ENCODE assay signal across 41 cellular contexts in genomic region chrX:49860867-49861535, GRCh38. TPM values are rescaled to one million over a fixed set of nuclear protein-coding genes. Genes with fewer than 3 reads are reported as not detected.
"Had no signal": no experiment of that assay in that cellular context is flagged by ENCODE, and none has a peak within 500 bp of the region (broad histone marks: within the 10 kb centered on the region; RNA-seq: fewer than 3 reads in every experiment).

No MANE protein-coding gene starts in this region.

- H3K27ac Mint-ChIP-seq: activated B cell treated with CpG ODN at 0.5 μM for 24 hours; activated CD8-positive, alpha-beta memory T cell treated with anti-CD3 and anti-CD28 coated beads, Interleukin-2, amount 10 ng/mL, durations not matched to agents 7 days and 5 days; activated CD8-positive, alpha-beta T cell treated with anti-CD3 and anti-CD28 coated beads for 36 hours; activated naive CD4-positive, alpha-beta T cell treated with anti-CD3 and anti-CD28 coated beads for 36 hours; activated naive CD4-positive, alpha-beta T cell treated with anti-CD3 and anti-CD28 coated beads, Interleukin-2, amount 50 U/mL, for 24 hours; activated naive CD8-positive, alpha-beta T cell treated with anti-CD3 and anti-CD28 coated beads for 36 hours; activated naive CD8-positive, alpha-beta T cell treated with anti-CD3 and anti-CD28 coated beads, Interleukin-2, amount 50 U/mL, for 24 hours; activated T-helper 1 cell treated with anti-CD3 and anti-CD28 coated beads, Interleukin-12 subunit alpha, Interleukin-12 subunit beta, Interleukin-2, Interleukin-4 antibody, amounts not matched to agents 30 ng/mL and 10 ng/mL and 1 ng/mL, durations not matched to agents 14 hours and 24 hours and 36 hours; activated T-helper 2 cell treated with anti-CD3 and anti-CD28 coated beads, Interferon-gamma antibody, Interleukin-2, Interleukin-4, amounts not matched to agents 10 μg/mL and 5 μg/mL and 100 μg/mL, durations not matched to agents 14 hours and 24 hours and 36 hours; dendritic cell treated with granulocyte-macrophage colony-stimulating factor and Interleukin-4, amounts not matched to agents 40 ng/mL and 50 ng/mL, for 4 days; endodermal cell; T-helper 17 cell; T-helper 2 cell treated with Interferon-gamma antibody and Interleukin-4, amounts not matched to agents 5 μg/mL and 100 μg/mL, for 36 hours had no signal

- H3K4me1 ChIP-seq: adrenal gland, esophagus muscularis mucosa, foreskin keratinocyte, gastrocnemius medialis, heart left ventricle had no signal

- H3K4me1 Mint-ChIP-seq: activated B cell treated with CpG ODN at 0.5 μM for 24 hours; activated CD8-positive, alpha-beta memory T cell treated with anti-CD3 and anti-CD28 coated beads, Interleukin-2, amount 10 ng/mL, durations not matched to agents 7 days and 5 days; activated naive CD4-positive, alpha-beta T cell treated with anti-CD3 and anti-CD28 coated beads, Interleukin-2, amount 50 U/mL, for 24 hours; activated naive CD8-positive, alpha-beta T cell treated with anti-CD3 and anti-CD28 coated beads for 36 hours; activated naive CD8-positive, alpha-beta T cell treated with anti-CD3 and anti-CD28 coated beads, Interleukin-2, amount 50 U/mL, for 24 hours; brain; central memory CD8-positive, alpha-beta T cell; T-helper 17 cell had no signal

- H3K4me3 Mint-ChIP-seq: activated B cell treated with CpG ODN at 0.5 μM for 24 hours; activated CD8-positive, alpha-beta memory T cell treated with anti-CD3 and anti-CD28 coated beads, Interleukin-2, amount 10 ng/mL, durations not matched to agents 7 days and 5 days; activated CD8-positive, alpha-beta T cell treated with anti-CD3 and anti-CD28 coated beads for 36 hours; activated naive CD4-positive, alpha-beta T cell treated with anti-CD3 and anti-CD28 coated beads for 36 hours; activated naive CD4-positive, alpha-beta T cell treated with anti-CD3 and anti-CD28 coated beads, Interleukin-2, amount 50 U/mL, for 24 hours; activated naive CD8-positive, alpha-beta T cell treated with anti-CD3 and anti-CD28 coated beads for 36 hours; activated naive CD8-positive, alpha-beta T cell treated with anti-CD3 and anti-CD28 coated beads, Interleukin-2, amount 50 U/mL, for 24 hours; activated T-helper 1 cell treated with anti-CD3 and anti-CD28 coated beads, Interleukin-12 subunit alpha, Interleukin-12 subunit beta, Interleukin-2, Interleukin-4 antibody, amounts not matched to agents 30 ng/mL and 10 ng/mL and 1 ng/mL, durations not matched to agents 14 hours and 24 hours and 36 hours; brain; central memory CD8-positive, alpha-beta T cell; dendritic cell treated with granulocyte-macrophage colony-stimulating factor and Interleukin-4, amounts not matched to agents 40 ng/mL and 50 ng/mL, for 4 days; endodermal cell; T-helper 17 cell; T-helper 2 cell treated with Interferon-gamma antibody and Interleukin-4, amounts not matched to agents 5 μg/mL and 100 μg/mL, for 36 hours had no signal

- H3K4me3 ChIP-seq: adrenal gland, coronary artery, dorsolateral prefrontal cortex, esophagus muscularis mucosa, gastrocnemius medialis, heart left ventricle had no signal

- H3K27ac ChIP-seq: adrenal gland, coronary artery, dorsolateral prefrontal cortex, esophagus muscularis mucosa, foreskin keratinocyte, gastrocnemius medialis, heart left ventricle, WERI-Rb-1 had no signal

- H3K36me3 ChIP-seq: adrenal gland, esophagus muscularis mucosa, gastrocnemius medialis, heart left ventricle, WERI-Rb-1 had no signal

- H3K9me3 Mint-ChIP-seq: activated B cell treated with CpG ODN at 0.5 μM for 24 hours; activated CD8-positive, alpha-beta T cell treated with anti-CD3 and anti-CD28 coated beads for 36 hours; activated naive CD4-positive, alpha-beta T cell treated with anti-CD3 and anti-CD28 coated beads for 36 hours; activated naive CD4-positive, alpha-beta T cell treated with anti-CD3 and anti-CD28 coated beads, Interleukin-2, amount 50 U/mL, for 24 hours; activated naive CD8-positive, alpha-beta T cell treated with anti-CD3 and anti-CD28 coated beads for 36 hours; activated naive CD8-positive, alpha-beta T cell treated with anti-CD3 and anti-CD28 coated beads, Interleukin-2, amount 50 U/mL, for 24 hours; activated T-helper 1 cell treated with anti-CD3 and anti-CD28 coated beads, Interleukin-12 subunit alpha, Interleukin-12 subunit beta, Interleukin-2, Interleukin-4 antibody, amounts not matched to agents 30 ng/mL and 10 ng/mL and 1 ng/mL, durations not matched to agents 14 hours and 24 hours and 36 hours; activated T-helper 2 cell treated with anti-CD3 and anti-CD28 coated beads, Interferon-gamma antibody, Interleukin-2, Interleukin-4, amounts not matched to agents 10 μg/mL and 5 μg/mL and 100 μg/mL, durations not matched to agents 14 hours and 24 hours and 36 hours; central memory CD8-positive, alpha-beta T cell; dendritic cell treated with granulocyte-macrophage colony-stimulating factor and Interleukin-4, amounts not matched to agents 40 ng/mL and 50 ng/mL, for 4 days; T-helper 2 cell treated with Interferon-gamma antibody and Interleukin-4, amounts not matched to agents 5 μg/mL and 100 μg/mL, for 36 hours had no signal

- H3K27me3 Mint-ChIP-seq: activated B cell treated with CpG ODN at 0.5 μM for 24 hours; activated naive CD8-positive, alpha-beta T cell treated with anti-CD3 and anti-CD28 coated beads, Interleukin-2, amount 50 U/mL, for 24 hours; brain; dendritic cell treated with granulocyte-macrophage colony-stimulating factor and Interleukin-4, amounts not matched to agents 40 ng/mL and 50 ng/mL, for 4 days had no signal

- FAIRE-seq: bronchial epithelial cell had no signal

- DNase-seq: activated B cell treated with CpG ODN at 0.5 μM for 24 hours; activated CD4-positive, alpha-beta T cell treated with anti-CD3 and anti-CD28 coated beads for 48 hours; activated CD4-positive, alpha-beta T cell treated with anti-CD3 and anti-CD28 coated beads, Interleukin-2, amount 50 U/mL, for 1 hour; activated CD4-positive, alpha-beta T cell treated with anti-CD3 and anti-CD28 coated beads, Interleukin-2, amount 50 U/mL, for 48 hours; activated CD8-positive, alpha-beta memory T cell treated with anti-CD3 and anti-CD28 coated beads, Interleukin-2, amount 10 ng/mL, durations not matched to agents 7 days and 5 days; activated CD8-positive, alpha-beta memory T cell treated with anti-CD3 and anti-CD28 coated beads, Interleukin-2, amount 50 U/mL, for 4 hours; activated CD8-positive, alpha-beta T cell treated with anti-CD3 and anti-CD28 coated beads for 36 hours; activated effector memory CD4-positive, alpha-beta T cell treated with anti-CD3 and anti-CD28 coated beads, Interleukin-2, amount 50 U/mL, for 16 hours; activated naive CD4-positive, alpha-beta T cell treated with anti-CD3 and anti-CD28 coated beads for 36 hours; activated naive CD8-positive, alpha-beta T cell treated with anti-CD3 and anti-CD28 coated beads for 36 hours; activated naive CD8-positive, alpha-beta T cell treated with anti-CD3 and anti-CD28 coated beads, Interleukin-2, amount 50 U/mL, for 24 hours; activated T-cell treated with anti-CD3 and anti-CD28 coated beads, Interleukin-2, amount 50 U/mL, for 1 hour; activated T-cell treated with anti-CD3 and anti-CD28 coated beads, Interleukin-2, amount 50 U/mL, for 48 hours; adrenal gland; amygdala; aorta; dorsolateral prefrontal cortex; effector memory CD4-positive, alpha-beta T cell; endodermal cell; foreskin keratinocyte; gastrocnemius medialis; glutamatergic neuron; heart left ventricle; T-helper 1 cell; T-helper 17 cell; T1000; WERI-Rb-1 had no signal

- H3K9me3 ChIP-seq: adrenal gland, esophagus muscularis mucosa, gastrocnemius medialis, heart left ventricle had no signal

- H3K36me3 Mint-ChIP-seq: activated CD8-positive, alpha-beta memory T cell treated with anti-CD3 and anti-CD28 coated beads, Interleukin-2, amount 10 ng/mL, durations not matched to agents 7 days and 5 days; activated naive CD4-positive, alpha-beta T cell treated with anti-CD3 and anti-CD28 coated beads, Interleukin-2, amount 50 U/mL, for 24 hours; activated naive CD8-positive, alpha-beta T cell treated with anti-CD3 and anti-CD28 coated beads for 36 hours; brain had no signal

- H3K27me3 ChIP-seq: adrenal gland, esophagus muscularis mucosa, foreskin keratinocyte had no signal

RNA-seq across cellular contexts. Expression of gene PAGE4, which starts 31.9 kb away (rescaled TPM):
- total RNA-seq: activated B cell treated with CpG ODN at 0.5 μM for 24 hours; activated CD8-positive, alpha-beta memory T cell treated with anti-CD3 and anti-CD28 coated beads for 36 hours; activated CD8-positive, alpha-beta memory T cell treated with anti-CD3 and anti-CD28 coated beads, Interleukin-2, amount 10 ng/mL, durations not matched to agents 7 days and 5 days; activated CD8-positive, alpha-beta T cell treated with anti-CD3 and anti-CD28 coated beads for 36 hours; activated naive CD4-positive, alpha-beta T cell treated with anti-CD3 and anti-CD28 coated beads for 36 hours; activated naive CD8-positive, alpha-beta T cell treated with anti-CD3 and anti-CD28 coated beads for 36 hours; activated T-helper 1 cell treated with anti-CD3 and anti-CD28 coated beads, Interleukin-12 subunit alpha, Interleukin-12 subunit beta, Interleukin-2, Interleukin-4 antibody, amounts not matched to agents 30 ng/mL and 10 ng/mL and 1 ng/mL, durations not matched to agents 14 hours and 24 hours and 36 hours; activated T-helper 2 cell treated with anti-CD3 and anti-CD28 coated beads, Interferon-gamma antibody, Interleukin-2, Interleukin-4, amounts not matched to agents 10 μg/mL and 5 μg/mL and 100 μg/mL, durations not matched to agents 14 hours and 24 hours and 36 hours; aorta; bronchial epithelial cell; cardiac septum; cerebellum; dorsolateral prefrontal cortex; endodermal cell; epithelial cell of proximal tubule; foreskin keratinocyte; gastrocnemius medialis; heart left ventricle; T-helper 17 cell had no signal
